In genomic region chr19:49929611-49930482, GRCh38 we compare ENCODE assay signal across 8 cellular contexts. TPM values are rescaled to one million over a fixed set of nuclear protein-coding genes. Genes with fewer than 3 reads are reported as not detected.
A peak's percentile ranks its signal among the peaks of the same experiment; 100 is the strongest.
DNase-seq lines count a peak whose midpoint lies in the region; ATAC-seq and TF ChIP-seq lines count a peak whose summit lies in the region.

No MANE protein-coding gene starts in this region.

- no peaks in the 10 kb centered on the region for H3K36me3 ChIP-seq in cardiac muscle cell
- H3K36me3 ChIP-seq in parathyroid adenoma (ENCODE audit: control insufficient read depth, insufficient read depth, low read length) = no peaks in the 10 kb centered on the region
- H3K36me3 ChIP-seq in tibial nerve = peaks cover 0 to 40% (median 0%) of the 10 kb centered on the region in 3 donors

- POLR2A ChIA-PET in activated naive CD8-positive, alpha-beta T cell treated with anti-CD3 and anti-CD28 coated beads, Interleukin-2, amount 10 ng/mL, durations not matched to agents 7 days and 5 days (lab: Charles Lee) = interaction anchor here (0.6 to 2.8 kb wide), 21 partner anchors 11 to 875 kb away, joined by 3 to 20 read pairs (median 7); partner anchors contain the start of genes AKT1S1, AP2A1, IL4I1 and TBC1D17

- no peaks in the 10 kb centered on the region for H3K27me3 Mint-ChIP-seq in activated naive CD8-positive, alpha-beta T cell treated with anti-CD3 and anti-CD28 coated beads, Interleukin-2, amount 10 ng/mL, durations not matched to agents 7 days and 5 days

- H3K4me3 ChIP-seq in cardiac muscle cell (peak overlapping the region; percentile 63), parathyroid adenoma (ENCODE audit: low read depth, low read length) (peak overlapping the region; percentile 97), tibial nerve (peak overlapping the region; percentile 92 to 94 (median 92))

- H3K27me3 ChIP-seq in cardiac muscle cell (no peaks in the 10 kb centered on the region), parathyroid adenoma (ENCODE audit: control insufficient read depth, insufficient read depth, low read length) (no peaks in the 10 kb centered on the region), tibial nerve (no peaks in the 10 kb centered on the region)

- peaks cover 31% of the 10 kb centered on the region for H3K36me3 Mint-ChIP-seq in activated naive CD8-positive, alpha-beta T cell treated with anti-CD3 and anti-CD28 coated beads, Interleukin-2, amount 10 ng/mL, durations not matched to agents 7 days and 5 days

- H3K9me3 Mint-ChIP-seq in activated naive CD8-positive, alpha-beta T cell treated with anti-CD3 and anti-CD28 coated beads, Interleukin-2, amount 10 ng/mL, durations not matched to agents 7 days and 5 days = peaks cover 3% of the 10 kb centered on the region

- H3K27ac ChIP-seq in cardiac muscle cell = peak overlapping the region; percentile 94
- peak overlapping the region; percentile 87 for H3K27ac ChIP-seq in parathyroid adenoma
- H3K27ac ChIP-seq in tibial nerve = peak overlapping the region; percentile 87 to 95 (median 94)

- H3K27ac Mint-ChIP-seq in activated naive CD8-positive, alpha-beta T cell treated with anti-CD3 and anti-CD28 coated beads, Interleukin-2, amount 10 ng/mL, durations not matched to agents 7 days and 5 days = peak overlapping the region; percentile 98

- H3K4me1 Mint-ChIP-seq in activated naive CD8-positive, alpha-beta T cell treated with anti-CD3 and anti-CD28 coated beads, Interleukin-2, amount 10 ng/mL, durations not matched to agents 7 days and 5 days = peaks cover 44% of the 10 kb centered on the region

- peak overlapping the region; percentile 80 for H2AFZ ChIP-seq in parathyroid adenoma

- ATAC-seq in HG02642 (IDR thresholded peaks at IDR 0.05; ENCODE audit: poor library complexity, unreplicated experiment) = peak; percentile 65
- ATAC-seq in activated naive CD8-positive, alpha-beta T cell treated with anti-CD3 and anti-CD28 coated beads, Interleukin-2, amount 10 ng/mL, durations not matched to agents 7 days and 5 days (ENCODE audit: low read depth) = peak; percentile 86

- H3K79me2 ChIP-seq in parathyroid adenoma = peaks cover 26% of the 10 kb centered on the region

- DNase-seq in GM10266 (ENCODE audit: extremely low spot score) (peak; percentile 97), NCI-H1105 treated with DMSO at 0.1 percent for 48 hours (lab: John Stamatoyannopoulos, UW) (peak; percentile 97), SKM-1 treated with dmso at 0.1 percent for 144 hours (lab: John Stamatoyannopoulos, UW; ENCODE audit: unreplicated experiment) (peak; percentile 74), cardiac muscle cell (ENCODE audit: low read depth in 1 of 2, low spot score in 1 of 2) (peak; percentile 98), tibial nerve (ENCODE audit: low spot score in 2 of 2) (peak; percentile 76 to 86)
- peak; percentile 86 for DNase-seq in activated naive CD8-positive, alpha-beta T cell treated with anti-CD3 and anti-CD28 coated beads, Interleukin-2, amount 10 ng/mL, durations not matched to agents 7 days and 5 days

- peak overlapping the region; percentile 98 for H3K4me2 ChIP-seq in parathyroid adenoma (ENCODE audit: low read length)

- H3K4me1 ChIP-seq in cardiac muscle cell (ENCODE audit: low read depth) (peaks cover 3% of the 10 kb centered on the region), parathyroid adenoma (no peaks in the 10 kb centered on the region), tibial nerve (peaks cover 0 to 42% (median 17%) of the 10 kb centered on the region in 4 donors)

- no peak for TF ChIP-seq CTCF in GM10266 (IDR thresholded peaks at IDR 0.05; ENCODE audit: control insufficient read depth, insufficient read depth, low read depth, missing control alignments)
- no peak for TF ChIP-seq CTCF in cardiac muscle cell (IDR thresholded peaks at IDR 0.05; ENCODE audit: low read depth, low read length)
- peak; percentile 18 for TF ChIP-seq CTCF in parathyroid adenoma (IDR thresholded peaks at IDR 0.05)
- TF ChIP-seq CTCF in tibial nerve (IDR thresholded peaks at IDR 0.05) = peak in 2 of 5 experiments; percentile 52 to 58

- peak in 1 of 2 donors; percentile 23 for TF ChIP-seq POLR2A in tibial nerve (IDR thresholded peaks at IDR 0.05)

- TF ChIP-seq EP300 in tibial nerve (IDR thresholded peaks at IDR 0.05) = peak; percentile 69 to 85

- H3K9ac ChIP-seq in parathyroid adenoma = peak overlapping the region; percentile 48

- 3 to 5% methylated on average over 28 to 36 of the region's 43 CpGs for WGBS in tibial nerve, 2 donors

- peak overlapping the region; percentile 99 for H3K4me3 Mint-ChIP-seq in activated naive CD8-positive, alpha-beta T cell treated with anti-CD3 and anti-CD28 coated beads, Interleukin-2, amount 10 ng/mL, durations not matched to agents 7 days and 5 days

- H3K9me3 ChIP-seq in cardiac muscle cell (ENCODE audit: low read depth) (no peaks in the 10 kb centered on the region), parathyroid adenoma (ENCODE audit: control insufficient read depth, low read length) (no peaks in the 10 kb centered on the region), tibial nerve (no peaks in the 10 kb centered on the region)

RNA-seq across cellular contexts. Expression of gene NUP62, which starts 0.5 kb away (rescaled TPM):
- total RNA-seq in activated naive CD8-positive, alpha-beta T cell treated with anti-CD3 and anti-CD28 coated beads, Interleukin-2, amount 10 ng/mL, durations not matched to agents 7 days and 5 days = 100 to 1,000 TPM in 1 of 2 experiments, 10 to 100 TPM in 1; 94.2 to 105 TPM
- total RNA-seq in cardiac muscle cell (60.6 and 71.3 TPM in 2 replicates), tibial nerve (10 to 100 TPM; 32.8 to 43.5 (median 38.7) TPM)
- 43.3 and 63.1 TPM in 2 replicates for polyA plus RNA-seq in cardiac muscle cell

RNA-seq across cellular contexts. Expression of gene ATF5, which starts 0.8 kb away (rescaled TPM):
- 1 to 10 TPM; 6.9 TPM for total RNA-seq in activated naive CD8-positive, alpha-beta T cell treated with anti-CD3 and anti-CD28 coated beads, Interleukin-2, amount 10 ng/mL, durations not matched to agents 7 days and 5 days
- total RNA-seq in cardiac muscle cell (5.9 and 6.8 TPM in 2 replicates), tibial nerve (10 to 100 TPM; 12.6 to 19.0 (median 14.8) TPM)
- 4.8 and 6.3 TPM in 2 replicates for polyA plus RNA-seq in cardiac muscle cell

RNA-seq across cellular contexts. Expression of gene SIGLEC11, which starts 31.1 kb away (rescaled TPM):
- not detected for total RNA-seq in activated naive CD8-positive, alpha-beta T cell treated with anti-CD3 and anti-CD28 coated beads, Interleukin-2, amount 10 ng/mL, durations not matched to agents 7 days and 5 days
- total RNA-seq in cardiac muscle cell = 0.03 TPM in 1 of 2 replicates, not detected in the other
- polyA plus RNA-seq in cardiac muscle cell = 0.13 TPM in 1 of 2 replicates, not detected in the other
- 1 to 10 TPM; 2.6 to 7.5 (median 4.3) TPM for total RNA-seq in tibial nerve

RNA-seq across cellular contexts. Expression of gene IL4I1, which starts 33.2 kb away (rescaled TPM):
- total RNA-seq in activated naive CD8-positive, alpha-beta T cell treated with anti-CD3 and anti-CD28 coated beads, Interleukin-2, amount 10 ng/mL, durations not matched to agents 7 days and 5 days = 1 to 10 TPM; 1.4 to 1.7 TPM
- total RNA-seq in cardiac muscle cell (0.63 TPM in 1 of 2 replicates, not detected in the other), tibial nerve (1 to 10 TPM in 2 of 4 donors, under 1 TPM in 1, not detected in 1; 0.63 to 3.0 (median 1.7) TPM)
- polyA plus RNA-seq in cardiac muscle cell = 0.40 TPM in 1 of 2 replicates, not detected in the other

RNA-seq across cellular contexts. Expression of gene TBC1D17, which starts 52.3 kb away (rescaled TPM):
- total RNA-seq in activated naive CD8-positive, alpha-beta T cell treated with anti-CD3 and anti-CD28 coated beads, Interleukin-2, amount 10 ng/mL, durations not matched to agents 7 days and 5 days = 10 to 100 TPM; 51.3 to 53.4 TPM
- total RNA-seq in cardiac muscle cell (25.4 and 26.8 TPM in 2 replicates), tibial nerve (10 to 100 TPM; 47.7 to 56.5 (median 49.0) TPM)
- 38.0 and 52.5 TPM in 2 replicates for polyA plus RNA-seq in cardiac muscle cell

Comparison
In these comparisons a context has a peak if more than half of its experiments do, and no peak if none do; other contexts are left out.
1. Peak in every context shown above with its lines: DNase-seq, ATAC-seq, H3K4me3 ChIP-seq and H3K27ac ChIP-seq.